In the genomic region with DNA sequence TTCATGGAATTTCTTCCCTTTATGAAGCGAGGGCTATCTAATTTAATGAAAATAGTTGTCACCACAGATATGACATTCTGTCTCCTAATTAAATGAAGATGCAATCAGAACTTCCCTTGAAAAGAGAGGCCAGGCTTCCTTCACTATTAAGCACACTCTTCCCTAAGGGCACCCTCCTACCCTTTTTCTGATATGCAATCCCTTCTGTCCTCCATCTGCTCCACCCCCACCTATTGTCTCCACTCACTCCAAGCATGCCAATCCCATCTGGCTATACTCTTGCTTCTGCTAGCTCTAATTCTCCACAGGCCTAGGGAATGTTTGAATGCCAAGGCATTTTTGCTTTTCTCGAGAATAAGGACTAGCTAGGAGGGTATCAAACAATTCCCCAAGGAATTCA, we compare ENCODE assay signal across 17 cellular contexts.
A peak's percentile ranks its signal among the peaks of the same experiment; 100 is the strongest.
DNase-seq lines count a peak whose midpoint lies in the region; ATAC-seq and TF ChIP-seq lines count a peak whose summit lies in the region.
"Had no signal": no experiment of that assay in that cellular context is flagged by ENCODE, and none has a peak within 500 bp of the region (broad histone marks: within the 10 kb centered on the region; RNA-seq: fewer than 3 reads in every experiment).

No MANE protein-coding gene starts in this region.

- H3K27ac ChIP-seq in neural cell (ENCODE audit: low read length): peak overlapping the region; percentile 88
- no peak overlapping the region for H3K27ac ChIP-seq in testis
- no peak overlapping the region for H3K27ac ChIP-seq in CD4-positive, alpha-beta T cell (ENCODE audit: low read depth, low read length)
- H3K27ac ChIP-seq: C4-2B, gastroesophageal sphincter, sigmoid colon had no signal

- no peaks in the 10 kb centered on the region for H3K9me2 ChIP-seq in neural cell (ENCODE audit: insufficient read depth, low read length)

- DNase-seq in G401 (ENCODE audit: low spot score): peak; percentile 97
- DNase-seq in NCI-H2171 (lab: John Stamatoyannopoulos, UW): peak; percentile 97
- DNase-seq in cerebellar cortex (ENCODE audit: low spot score): peak; percentile 97
- DNase-seq in testis: no peak
- no peak for DNase-seq in ACHN
- no peak for DNase-seq in CD4-positive, alpha-beta T cell
- DNase-seq: activated CD8-positive, alpha-beta T cell treated with anti-CD3 and anti-CD28 coated beads, Interleukin-2, amount 10 ng/mL, durations not matched to agents 7 days and 5 days; activated gamma-delta T cell; left colon; natural killer cell; RPMI8226; sigmoid colon; stimulated activated naive CD4-positive, alpha-beta T cell had no signal

- 63 to 76% methylated on average over 2 of the region's 2 CpGs for WGBS in testis, 2 donors

- TF ChIP-seq RAD21 in neural cell (conservative IDR thresholded peaks at IDR 0.05): peak; percentile 29

- ATAC-seq in HG02571 (IDR thresholded peaks at IDR 0.05; ENCODE audit: unreplicated experiment): no peak
- ATAC-seq in CD4-positive, alpha-beta T cell (ENCODE audit: poor library complexity): no peak
- ATAC-seq: activated CD8-positive, alpha-beta T cell treated with anti-CD3 and anti-CD28 coated beads, Interleukin-2, amount 10 ng/mL, durations not matched to agents 7 days and 5 days; gastroesophageal sphincter; left colon; natural killer cell had no signal

- TF ChIP-seq POLR2A in testis (IDR thresholded peaks at IDR 0.05): no peak

- peaks cover 5% of the 10 kb centered on the region for H3K4me1 Mint-ChIP-seq in CD4-positive, alpha-beta T cell (ENCODE audit: low read depth)
- H3K4me1 Mint-ChIP-seq: natural killer cell had no signal

- no peaks in the 10 kb centered on the region for H3K9me3 ChIP-seq in neural cell (ENCODE audit: low read length)
- H3K9me3 ChIP-seq in testis: no peaks in the 10 kb centered on the region
- H3K9me3 ChIP-seq in CD4-positive, alpha-beta T cell (ENCODE audit: control insufficient read depth, low read length): no peaks in the 10 kb centered on the region
- H3K9me3 ChIP-seq: gastroesophageal sphincter, sigmoid colon had no signal

- H3K4me1 ChIP-seq in testis: no peaks in the 10 kb centered on the region
- H3K4me1 ChIP-seq: gastroesophageal sphincter had no signal

- peak overlapping the region; percentile 68 for H3K4me2 ChIP-seq in neural cell (ENCODE audit: low read length)

- no peak overlapping the region for H3K27ac Mint-ChIP-seq in CD4-positive, alpha-beta T cell
- H3K27ac Mint-ChIP-seq: activated CD8-positive, alpha-beta T cell treated with anti-CD3 and anti-CD28 coated beads, Interleukin-2, amount 10 ng/mL, durations not matched to agents 7 days and 5 days; natural killer cell had no signal

- in situ Hi-C loops in G401 (cut with HindIII; ENCODE audit: low sequenced_read_pairs): no loop called here
- in situ Hi-C loops in ACHN (cut with HindIII; ENCODE audit: low pct_ligation_motif_present, low pct_unique_long_range_greater_than_20kb, low sequenced_read_pairs): no loop called here

- peaks cover 8% of the 10 kb centered on the region for H3K79me2 ChIP-seq in neural cell (replicated peaks; ENCODE audit: insufficient read depth, low read length)

- H3K9me3 Mint-ChIP-seq in CD4-positive, alpha-beta T cell: peaks cover 5% of the 10 kb centered on the region

- H3K4me3 ChIP-seq in neural cell (ENCODE audit: low read length) (peak overlapping the region; percentile 61), testis (no peak overlapping the region)
- H3K4me3 ChIP-seq: gastroesophageal sphincter, sigmoid colon had no signal

- H3K36me3 ChIP-seq in neural cell (ENCODE audit: insufficient read depth, low read length) (no peaks in the 10 kb centered on the region), testis (ENCODE audit: low read depth, missing control alignments) (no peaks in the 10 kb centered on the region)
- H3K36me3 ChIP-seq: gastroesophageal sphincter, sigmoid colon had no signal

- peak overlapping the region; percentile 65 for H3K9ac ChIP-seq in neural cell (ENCODE audit: low read length)

- H3F3A ChIP-seq in neural cell (ENCODE audit: insufficient read depth, low read length, poor library complexity, severe bottlenecking): no peaks in the 10 kb centered on the region

- POLR2A ChIA-PET in CD4-positive, alpha-beta T cell (lab: Charles Lee): no interaction called here

- TF ChIP-seq CTCF in neural cell (IDR thresholded peaks at IDR 0.05; ENCODE audit: poor library complexity, severe bottlenecking): no peak
- TF ChIP-seq CTCF in testis (IDR thresholded peaks at IDR 0.05): no peak
- no peak for TF ChIP-seq CTCF in CD4-positive, alpha-beta T cell (IDR thresholded peaks at IDR 0.05)

- no peaks in the 10 kb centered on the region for H3K27me3 Mint-ChIP-seq in CD4-positive, alpha-beta T cell

- no peaks in the 10 kb centered on the region for H4K20me1 ChIP-seq in neural cell (ENCODE audit: insufficient read depth)

- no peak for TF ChIP-seq EP300 in neural cell (conservative IDR thresholded peaks at IDR 0.05; ENCODE audit: poor library complexity, severe bottlenecking)

- H2AFZ ChIP-seq in neural cell (ENCODE audit: low read depth, low read length): no peak overlapping the region

- intact Hi-C loops in testis (cut with DNase I; ENCODE audit: low total_unique reads): no loop called here
- intact Hi-C loops in CD4-positive, alpha-beta T cell (cut with DNase I, micrococcal nuclease): no loop called here

- no peak overlapping the region for H3K4me3 Mint-ChIP-seq in CD4-positive, alpha-beta T cell
- H3K4me3 Mint-ChIP-seq: activated CD8-positive, alpha-beta T cell treated with anti-CD3 and anti-CD28 coated beads, Interleukin-2, amount 10 ng/mL, durations not matched to agents 7 days and 5 days; natural killer cell had no signal

- CTCF ChIA-PET in CD4-positive, alpha-beta T cell (lab: Charles Lee): no interaction called here

- H3K27me3 ChIP-seq in neural cell (ENCODE audit: insufficient read depth, low read depth, low read length): no peaks in the 10 kb centered on the region
- H3K27me3 ChIP-seq in testis: no peaks in the 10 kb centered on the region
- no peaks in the 10 kb centered on the region for H3K27me3 ChIP-seq in CD4-positive, alpha-beta T cell (ENCODE audit: control insufficient read depth, insufficient read depth, low read length)
- H3K27me3 ChIP-seq: gastroesophageal sphincter, sigmoid colon had no signal

- H3K36me3 Mint-ChIP-seq in CD4-positive, alpha-beta T cell (ENCODE audit: low read depth): no peaks in the 10 kb centered on the region
- H3K36me3 Mint-ChIP-seq: natural killer cell had no signal

TF ChIP-seq in neural cell, 6 proteins besides CTCF, POLR2A, EP300 and RAD21:
- TF ChIP-seq EZH2 (IDR thresholded peaks at IDR 0.05; ENCODE audit: borderline replicate concordance, insufficient read depth, low read length, poor library complexity, severe bottlenecking) (no peak), SMC3 (conservative IDR thresholded peaks at IDR 0.05; ENCODE audit: poor library complexity) (no peak), POLR2AphosphoS5 (IDR thresholded peaks at IDR 0.05) (no peak), MXI1 (conservative IDR thresholded peaks at IDR 0.05; ENCODE audit: poor library complexity, severe bottlenecking) (no peak), TAF1 (IDR thresholded peaks at IDR 0.05; ENCODE audit: low read depth) (no peak)
- TF ChIP-seq, protein P1, sequence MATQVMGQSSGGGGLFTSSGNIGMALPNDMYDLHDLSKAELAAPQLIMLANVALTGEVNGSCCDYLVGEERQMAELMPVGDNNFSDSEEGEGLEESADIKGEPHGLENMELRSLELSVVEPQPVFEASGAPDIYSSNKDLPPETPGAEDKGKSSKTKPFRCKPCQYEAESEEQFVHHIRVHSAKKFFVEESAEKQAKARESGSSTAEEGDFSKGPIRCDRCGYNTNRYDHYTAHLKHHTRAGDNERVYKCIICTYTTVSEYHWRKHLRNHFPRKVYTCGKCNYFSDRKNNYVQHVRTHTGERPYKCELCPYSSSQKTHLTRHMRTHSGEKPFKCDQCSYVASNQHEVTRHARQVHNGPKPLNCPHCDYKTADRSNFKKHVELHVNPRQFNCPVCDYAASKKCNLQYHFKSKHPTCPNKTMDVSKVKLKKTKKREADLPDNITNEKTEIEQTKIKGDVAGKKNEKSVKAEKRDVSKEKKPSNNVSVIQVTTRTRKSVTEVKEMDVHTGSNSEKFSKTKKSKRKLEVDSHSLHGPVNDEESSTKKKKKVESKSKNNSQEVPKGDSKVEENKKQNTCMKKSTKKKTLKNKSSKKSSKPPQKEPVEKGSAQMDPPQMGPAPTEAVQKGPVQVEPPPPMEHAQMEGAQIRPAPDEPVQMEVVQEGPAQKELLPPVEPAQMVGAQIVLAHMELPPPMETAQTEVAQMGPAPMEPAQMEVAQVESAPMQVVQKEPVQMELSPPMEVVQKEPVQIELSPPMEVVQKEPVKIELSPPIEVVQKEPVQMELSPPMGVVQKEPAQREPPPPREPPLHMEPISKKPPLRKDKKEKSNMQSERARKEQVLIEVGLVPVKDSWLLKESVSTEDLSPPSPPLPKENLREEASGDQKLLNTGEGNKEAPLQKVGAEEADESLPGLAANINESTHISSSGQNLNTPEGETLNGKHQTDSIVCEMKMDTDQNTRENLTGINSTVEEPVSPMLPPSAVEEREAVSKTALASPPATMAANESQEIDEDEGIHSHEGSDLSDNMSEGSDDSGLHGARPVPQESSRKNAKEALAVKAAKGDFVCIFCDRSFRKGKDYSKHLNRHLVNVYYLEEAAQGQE (IDR thresholded peaks at IDR 0.05; ENCODE audit: borderline replicate concordance): peak; percentile 45
TF ChIP-seq in neural cell: peak in this region for 1.

Comparison
In these comparisons a context has a peak if more than half of its experiments do, and no peak if none do; other contexts are left out.
1. DNase-seq: peak in G401 (single experiment), NCI-H2171 (single experiment) and cerebellar cortex (single experiment); none in testis (single experiment), ACHN (single experiment) and CD4-positive, alpha-beta T cell (0 of 10).